ENCODE assay signal across 8 cellular contexts in the genomic region with DNA sequence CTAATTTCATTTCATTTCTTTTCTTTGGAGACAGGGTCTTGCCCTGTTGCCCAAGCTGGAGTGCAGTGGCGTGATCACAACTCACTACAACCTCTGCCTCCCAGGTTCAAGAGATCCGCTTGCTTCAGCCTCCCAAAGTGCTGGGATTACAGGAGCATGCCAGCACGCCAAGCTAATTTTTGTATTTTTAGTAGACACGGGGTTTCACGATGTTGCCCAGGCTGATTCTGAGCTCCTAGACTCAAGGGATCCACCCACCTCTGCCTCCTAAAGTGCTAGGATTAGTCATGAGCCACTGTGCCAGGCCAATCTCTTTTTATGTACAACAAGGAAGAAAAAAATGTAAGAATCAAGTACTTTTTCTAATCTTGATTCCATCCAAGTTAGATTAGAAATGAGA. TPM values are rescaled to one million over a fixed set of nuclear protein-coding genes. Genes with fewer than 3 reads are reported as not detected.
A peak's percentile ranks its signal among the peaks of the same experiment; 100 is the strongest.
DNase-seq lines count a peak whose midpoint lies in the region; ATAC-seq, FAIRE-seq and TF ChIP-seq lines count a peak whose summit lies in the region.

No MANE protein-coding gene starts in this region.

- peak; percentile 87 for FAIRE-seq in RCC 7860 (lab: Jason Lieb, UNC)

- intact Hi-C loops in CD8-positive, alpha-beta T cell (cut with DNase I, micrococcal nuclease), result loop anchor here in 1 of 2 experiments (2.0 to 10.0 kb wide), 2 partner anchors 18 to 798 kb away; partner anchors contain the start of gene ORC5

- H3K36me3 Mint-ChIP-seq in CD8-positive, alpha-beta T cell, result peaks cover 43% of the 10 kb centered on the region
- peaks cover 3% of the 10 kb centered on the region for H3K36me3 Mint-ChIP-seq in mesothelial cell of epicardium

- ATAC-seq in CD8-positive, alpha-beta T cell, result peak; percentile 84
- ATAC-seq in upper lobe of left lung (ENCODE audit: low FRiP score in 2 of 2), result peak; percentile 80 to 89

- no peak overlapping the region for H3K4me3 ChIP-seq in CD8-positive, alpha-beta T cell (ENCODE audit: low read depth, low read length)
- H3K4me3 ChIP-seq in cardiac fibroblast (replicated peaks in 1 of 2; ENCODE audit: low read depth in 2 of 2, low read length in 2 of 2) (peak overlapping the region in 1 of 2 donors; percentile 30), upper lobe of left lung (no peak overlapping the region)

- 26 to 40% methylated on average over 5 of the region's 5 CpGs for WGBS in upper lobe of left lung, 2 donors

- no peak for TF ChIP-seq EP300 in upper lobe of left lung (IDR thresholded peaks at IDR 0.05)

- no peaks in the 10 kb centered on the region for H3K27me3 Mint-ChIP-seq in CD8-positive, alpha-beta T cell (ENCODE audit: low read depth)
- H3K27me3 Mint-ChIP-seq in mesothelial cell of epicardium (ENCODE audit: low read depth), result no peaks in the 10 kb centered on the region

- H3K36me3 ChIP-seq in CD8-positive, alpha-beta T cell (ENCODE audit: insufficient read depth, low read length), result no peaks in the 10 kb centered on the region
- H3K36me3 ChIP-seq in upper lobe of left lung, result no peaks in the 10 kb centered on the region

- H3K4me1 ChIP-seq in CD8-positive, alpha-beta T cell (ENCODE audit: insufficient read depth, low read length), result peaks cover 79% of the 10 kb centered on the region
- peaks cover 77 to 100% (median 88%) of the 10 kb centered on the region in 4 donors for H3K4me1 ChIP-seq in upper lobe of left lung

- H3K27ac Mint-ChIP-seq in CD8-positive, alpha-beta T cell, result peak overlapping the region; percentile 91
- H3K27ac Mint-ChIP-seq in mesothelial cell of epicardium, result peak overlapping the region; percentile 88

- no peaks in the 10 kb centered on the region for H3K27me3 ChIP-seq in CD8-positive, alpha-beta T cell (ENCODE audit: insufficient read depth, low read length)
- no peaks in the 10 kb centered on the region for H3K27me3 ChIP-seq in upper lobe of left lung

- POLR2A ChIA-PET in CD8-positive, alpha-beta T cell (lab: Charles Lee), result interaction anchor here (2.8 kb wide), 1 partner anchor 10 kb away, joined by 7 read pairs; the partner anchor contains the start of gene KMT2E

- no peaks in the 10 kb centered on the region for H3K9me3 Mint-ChIP-seq in CD8-positive, alpha-beta T cell
- no peaks in the 10 kb centered on the region for H3K9me3 Mint-ChIP-seq in mesothelial cell of epicardium

- DNase-seq in CD8-positive, alpha-beta T cell, result peak in 2 of 7 experiments; percentile 51 to 56
- DNase-seq in RCC 7860 (ENCODE audit: low spot score), result peak; percentile 63
- DNase-seq in cardiac fibroblast (ENCODE audit: low read depth in 2 of 2), result peak; percentile 76 to 84
- no peak for DNase-seq in mesothelial cell of epicardium (ENCODE audit: low spot score in 2 of 2, unreplicated experiment in 2 of 2)
- DNase-seq in upper lobe of left lung, result peak in 1 of 2 donors; percentile 81
- no peak for DNase-seq in islet precursor cell
- no peak for DNase-seq in NCI-H2107 treated with DMSO at 0.1 percent for 48 hours (lab: John Stamatoyannopoulos, UW; ENCODE audit: unreplicated experiment)
- DNase-seq in Kasumi-1 (lab: John Stamatoyannopoulos, UW), result no peak

- peak overlapping the region; percentile 71 for H3K4me3 Mint-ChIP-seq in CD8-positive, alpha-beta T cell
- no peak overlapping the region for H3K4me3 Mint-ChIP-seq in mesothelial cell of epicardium

- no peak for TF ChIP-seq CTCF in CD8-positive, alpha-beta T cell (IDR thresholded peaks at IDR 0.05)
- TF ChIP-seq CTCF in cardiac fibroblast (IDR thresholded peaks at IDR 0.05; ENCODE audit: low read depth, low read length) (no peak), mesothelial cell of epicardium (IDR thresholded peaks at IDR 0.05; ENCODE audit: unreplicated experiment) (no peak), upper lobe of left lung (IDR thresholded peaks at IDR 0.05) (no peak)

- no peak overlapping the region for H3K27ac ChIP-seq in CD8-positive, alpha-beta T cell (ENCODE audit: low read depth, low read length)
- H3K27ac ChIP-seq in upper lobe of left lung, result peak overlapping the region; percentile 54 to 68 (median 54)

- H3K9me3 ChIP-seq in CD8-positive, alpha-beta T cell (ENCODE audit: low read length), result no peaks in the 10 kb centered on the region
- H3K9me3 ChIP-seq in upper lobe of left lung, result no peaks in the 10 kb centered on the region

- no peak for TF ChIP-seq POLR2A in upper lobe of left lung (IDR thresholded peaks at IDR 0.05)

- CTCF ChIA-PET in CD8-positive, alpha-beta T cell (lab: Charles Lee), result interaction anchor here (0.9 kb wide), 1 partner anchor 22 kb away, joined by 3 read pairs; no protein-coding TSS in a partner anchor

- H3K4me1 Mint-ChIP-seq in CD8-positive, alpha-beta T cell (ENCODE audit: low read depth), result peaks cover 85% of the 10 kb centered on the region
- H3K4me1 Mint-ChIP-seq in mesothelial cell of epicardium, result peaks cover 72% of the 10 kb centered on the region

RNA-seq across cellular contexts. Expression of gene KMT2E, which starts 10.7 kb away (rescaled TPM):
- total RNA-seq in CD8-positive, alpha-beta T cell, result 100 to 1,000 TPM; 320 TPM
- total RNA-seq in mesothelial cell of epicardium (102 to 109 TPM (median 109 TPM) in 3 replicates), upper lobe of left lung (100 to 1,000 TPM in 3 of 6 donors, 10 to 100 TPM in 3; 77.3 to 182 (median 105) TPM)

Comparison
In these comparisons a context has a peak if more than half of its experiments do, and no peak if none do; other contexts are left out.
1. DNase-seq: peak in RCC 7860 (single experiment) and cardiac fibroblast (2 of 2); none in mesothelial cell of epicardium (0 of 2), islet precursor cell (single experiment), NCI-H2107 treated with DMSO at 0.1 percent for 48 hours (single experiment) and Kasumi-1 (0 of 2).